2 cellular contexts compared by ENCODE assay signal in genomic region chr11:57288771-57289579, GRCh38.
TF ChIP-seq lines count a peak whose summit lies in the region.

No MANE protein-coding gene starts in this region.

TF ChIP-seq in A549, 52 proteins besides CTCF, POLR2A, EP300 and RAD21 (continued from another document):
- TF ChIP-seq RNF2 (IDR thresholded peaks at IDR 0.05; ENCODE audit: borderline replicate concordance, low read depth) (no peak), MAFK (IDR thresholded peaks at IDR 0.05; ENCODE audit: partially characterized antibody) (no peak), CEBPB (IDR thresholded peaks at IDR 0.05) (no peak), HOXB13 (CRISPR knock-in tag; IDR thresholded peaks at IDR 0.05; ENCODE audit: low read depth) (no peak)

TF ChIP-seq in liver, 16 proteins besides CTCF, POLR2A, EP300 and RAD21 (continued from another document):
- TF ChIP-seq JUND (IDR thresholded peaks at IDR 0.05): peak in 1 of 2 donors; percentile 44
- no peak for TF ChIP-seq FOXA1 (IDR thresholded peaks at IDR 0.05)
- TF ChIP-seq YY1 (IDR thresholded peaks at IDR 0.05): peak; percentile 92
- peak; percentile 66 to 81 for TF ChIP-seq HNF4A (conservative IDR thresholded peaks at IDR 0.05)
- TF ChIP-seq GABPA (IDR thresholded peaks at IDR 0.05 in 1 of 2, conservative IDR thresholded peaks at IDR 0.05 in 1 of 2): no peak
- TF ChIP-seq, protein P1, sequence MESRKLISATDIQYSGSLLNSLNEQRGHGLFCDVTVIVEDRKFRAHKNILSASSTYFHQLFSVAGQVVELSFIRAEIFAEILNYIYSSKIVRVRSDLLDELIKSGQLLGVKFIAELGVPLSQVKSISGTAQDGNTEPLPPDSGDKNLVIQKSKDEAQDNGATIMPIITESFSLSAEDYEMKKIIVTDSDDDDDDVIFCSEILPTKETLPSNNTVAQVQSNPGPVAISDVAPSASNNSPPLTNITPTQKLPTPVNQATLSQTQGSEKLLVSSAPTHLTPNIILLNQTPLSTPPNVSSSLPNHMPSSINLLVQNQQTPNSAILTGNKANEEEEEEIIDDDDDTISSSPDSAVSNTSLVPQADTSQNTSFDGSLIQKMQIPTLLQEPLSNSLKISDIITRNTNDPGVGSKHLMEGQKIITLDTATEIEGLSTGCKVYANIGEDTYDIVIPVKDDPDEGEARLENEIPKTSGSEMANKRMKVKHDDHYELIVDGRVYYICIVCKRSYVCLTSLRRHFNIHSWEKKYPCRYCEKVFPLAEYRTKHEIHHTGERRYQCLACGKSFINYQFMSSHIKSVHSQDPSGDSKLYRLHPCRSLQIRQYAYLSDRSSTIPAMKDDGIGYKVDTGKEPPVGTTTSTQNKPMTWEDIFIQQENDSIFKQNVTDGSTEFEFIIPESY (IDR thresholded peaks at IDR 0.05): peak; percentile 15
- TF ChIP-seq REST (IDR thresholded peaks at IDR 0.05): peak; percentile 46
- TF ChIP-seq, protein P2, sequence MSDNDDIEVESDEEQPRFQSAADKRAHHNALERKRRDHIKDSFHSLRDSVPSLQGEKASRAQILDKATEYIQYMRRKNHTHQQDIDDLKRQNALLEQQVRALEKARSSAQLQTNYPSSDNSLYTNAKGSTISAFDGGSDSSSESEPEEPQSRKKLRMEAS (IDR thresholded peaks at IDR 0.05): peak; percentile 40
- TF ChIP-seq NR2F2 (IDR thresholded peaks at IDR 0.05): peak; percentile 40
- peak; percentile 25 to 70 for TF ChIP-seq RXRA (IDR thresholded peaks at IDR 0.05)
